9 cellular contexts compared by ENCODE assay signal in genomic region chr10:25226775-25227682, GRCh38. TPM values are rescaled to one million over a fixed set of nuclear protein-coding genes. Genes with fewer than 3 reads are reported as not detected.
DNase-seq lines count a peak whose midpoint lies in the region; ATAC-seq, FAIRE-seq and TF ChIP-seq lines count a peak whose summit lies in the region.
"Had no signal": no experiment of that assay in that cellular context is flagged by ENCODE, and none has a peak within 500 bp of the region (broad histone marks: within the 10 kb centered on the region; RNA-seq: fewer than 3 reads in every experiment).

No MANE protein-coding gene starts in this region.

- H3F3A ChIP-seq in GM23338 (replicated peaks; ENCODE audit: low read depth): no peaks in the 10 kb centered on the region

- H3K9me3 ChIP-seq in colonic mucosa (no peaks in the 10 kb centered on the region), lower lobe of right lung (no peaks in the 10 kb centered on the region)
- H3K9me3 ChIP-seq: BLaER1 treated with 17β-estradiol and CSF1 and Interleukin-3, amounts not matched to agents 10 nM and 100 nM had no signal

- H3K4me2 ChIP-seq in GM23338: no peak overlapping the region
- H3K4me2 ChIP-seq: BLaER1 treated with 17β-estradiol and CSF1 and Interleukin-3, amounts not matched to agents 10 nM and 100 nM had no signal

- H3K36me3 ChIP-seq in GM23338 (ENCODE audit: insufficient read depth) (no peaks in the 10 kb centered on the region), colonic mucosa (no peaks in the 10 kb centered on the region), lower lobe of right lung (no peaks in the 10 kb centered on the region)
- H3K36me3 ChIP-seq: BLaER1 treated with 17β-estradiol and CSF1 and Interleukin-3, amounts not matched to agents 10 nM and 100 nM had no signal

- H3K79me2 ChIP-seq in GM23338 (replicated peaks; ENCODE audit: insufficient read depth): no peaks in the 10 kb centered on the region

- H3K9ac ChIP-seq in colonic mucosa (ENCODE audit: low read depth in 2 of 2, low read length in 2 of 2): no peak overlapping the region
- H3K9ac ChIP-seq: BLaER1 treated with 17β-estradiol and CSF1 and Interleukin-3, amounts not matched to agents 10 nM and 100 nM had no signal

- FAIRE-seq in GM12891 (lab: Jason Lieb, UNC): no peak

- no peaks in the 10 kb centered on the region for H3K27me3 Mint-ChIP-seq in GM23338 (ENCODE audit: insufficient read depth, low read depth, poor library complexity)

- no peaks in the 10 kb centered on the region for H3K9me2 ChIP-seq in GM23338 (ENCODE audit: insufficient read depth)

- no peak for TF ChIP-seq POLR2A in GM12891 (IDR thresholded peaks at IDR 0.05; ENCODE audit: low read depth, low read length)

- H3K27ac ChIP-seq in GM23338 (ENCODE audit: low read depth): no peak overlapping the region
- no peak overlapping the region for H3K27ac ChIP-seq in colonic mucosa
- H3K27ac ChIP-seq in lower lobe of right lung: no peak overlapping the region
- H3K27ac ChIP-seq: BLaER1 treated with 17β-estradiol and CSF1 and Interleukin-3, amounts not matched to agents 10 nM and 100 nM had no signal

- no peak overlapping the region for H3K4me3 Mint-ChIP-seq in GM23338

- no peak overlapping the region for H3K4me3 ChIP-seq in GM23338
- no peak overlapping the region for H3K4me3 ChIP-seq in colonic mucosa
- H3K4me3 ChIP-seq in lower lobe of right lung: no peak overlapping the region
- H3K4me3 ChIP-seq: BLaER1 treated with 17β-estradiol and CSF1 and Interleukin-3, amounts not matched to agents 10 nM and 100 nM had no signal

- H3K4me1 ChIP-seq in GM23338 (ENCODE audit: insufficient read depth): no peaks in the 10 kb centered on the region
- H3K4me1 ChIP-seq in colonic mucosa: no peaks in the 10 kb centered on the region
- no peaks in the 10 kb centered on the region for H3K4me1 ChIP-seq in lower lobe of right lung
- H3K4me1 ChIP-seq: BLaER1 treated with 17β-estradiol and CSF1 and Interleukin-3, amounts not matched to agents 10 nM and 100 nM had no signal

- no peaks in the 10 kb centered on the region for H3K36me3 Mint-ChIP-seq in GM23338 (ENCODE audit: low read depth)

- no peaks in the 10 kb centered on the region for H3K4me1 Mint-ChIP-seq in GM23338

- intact Hi-C loops in colonic mucosa (cut with DNase I) (loop anchor here (2.0 kb wide), 1 partner anchor 114 kb away; no protein-coding TSS in a partner anchor), lower lobe of right lung (cut with DNase I) (no loop called here)

- ATAC-seq in GM23338 (peak; percentile 91), lower lobe of right lung (no peak), HG02973 (IDR thresholded peaks at IDR 0.05; ENCODE audit: unreplicated experiment) (no peak)

- H2AFZ ChIP-seq in GM23338: no peak overlapping the region

- H3K27me3 ChIP-seq in GM23338 (ENCODE audit: insufficient read depth): no peaks in the 10 kb centered on the region
- H3K27me3 ChIP-seq in colonic mucosa: no peaks in the 10 kb centered on the region
- no peaks in the 10 kb centered on the region for H3K27me3 ChIP-seq in lower lobe of right lung (ENCODE audit: low read depth)
- H3K27me3 ChIP-seq: BLaER1 treated with 17β-estradiol and CSF1 and Interleukin-3, amounts not matched to agents 10 nM and 100 nM had no signal

- no peaks in the 10 kb centered on the region for H4K20me1 ChIP-seq in GM23338 (replicated peaks; ENCODE audit: insufficient read depth)
- H4K20me1 ChIP-seq: BLaER1 treated with 17β-estradiol and CSF1 and Interleukin-3, amounts not matched to agents 10 nM and 100 nM had no signal

- DNase-seq in NCI-H1417 (lab: John Stamatoyannopoulos, UW) (peak; percentile 24 to 64 (median 29)), NCI-H1417 treated with DMSO at 0.1 percent for 48 hours (lab: John Stamatoyannopoulos, UW) (no peak), GM23338 (ENCODE audit: low spot score) (peak; percentile 74), NCI-H82 treated with DMSO at 0.1 percent for 48 hours (lab: John Stamatoyannopoulos, UW; ENCODE audit: unreplicated experiment) (peak; percentile 20), colonic mucosa (peak; percentile 32), lower lobe of right lung (no peak), GM12891 (ENCODE audit: insufficient read length, low spot score) (no peak)

- H3K9me3 Mint-ChIP-seq in GM23338: no peaks in the 10 kb centered on the region

- TF ChIP-seq CTCF in GM23338 (conservative IDR thresholded peaks at IDR 0.05; ENCODE audit: low read depth in 2 of 2) (peak; percentile 89 to 91), colonic mucosa (IDR thresholded peaks at IDR 0.05) (peak; percentile 47), lower lobe of right lung (IDR thresholded peaks at IDR 0.05) (peak; percentile 54)

- H3K27ac Mint-ChIP-seq in GM23338: no peak overlapping the region

TF ChIP-seq in GM23338, 12 proteins besides CTCF, POLR2A, EP300 and RAD21 (continues in another document):
- TF ChIP-seq NANOG (IDR thresholded peaks at IDR 0.05; ENCODE audit: borderline replicate concordance) (no peak), ZNF114 (CRISPR knock-in tag; IDR thresholded peaks at IDR 0.05) (no peak), ETS1 (IDR thresholded peaks at IDR 0.05) (no peak)

TF ChIP-seq in GM12891, 5 proteins besides CTCF, POLR2A, EP300 and RAD21:
- no peak for TF ChIP-seq POLR2AphosphoS5 (IDR thresholded peaks at IDR 0.05; ENCODE audit: low read depth, low read length)
- no peak for TF ChIP-seq POU2F2 (IDR thresholded peaks at IDR 0.05; ENCODE audit: low read depth, low read length)
- no peak for TF ChIP-seq SPI1 (IDR thresholded peaks at IDR 0.05; ENCODE audit: low read depth, low read length)

RNA-seq across cellular contexts. Expression of gene GPR158, which starts 52.2 kb away (rescaled TPM):
- 1.3 and 1.5 TPM in 2 replicates for total RNA-seq in GM23338 (2014; rRNA removed; shearing (Covaris generic))
- 0.07 and 0.13 TPM in 2 replicates for polyA plus RNA-seq in GM23338 (2016; fragmentation: Nextera tagmentation; extraction: Ambion mirVana)
- under 1 TPM; 0.07 to 0.16 TPM for total RNA-seq in colonic mucosa
- total RNA-seq in lower lobe of right lung: 0.12 TPM
- not detected for polyA plus RNA-seq in GM12891 (2012; ENCODE audit: low read depth, missing spikeins)

Comparison
In these comparisons a context has a peak if more than half of its experiments do, and no peak if none do; other contexts are left out.
1. DNase-seq: peak in NCI-H1417 (3 of 3), GM23338 (single experiment), NCI-H82 treated with DMSO at 0.1 percent for 48 hours (single experiment) and colonic mucosa (single experiment); none in NCI-H1417 treated with DMSO at 0.1 percent for 48 hours (single experiment), lower lobe of right lung (single experiment) and GM12891 (single experiment).
2. Peak in every context shown above with its lines, with median percentiles within 50 percentile points of each other: CTCF ChIP-seq.